1 cellular context compared by ENCODE assay signal in genomic region chr15:29538110-29538509, GRCh38.
TF ChIP-seq lines count a peak whose summit lies in the region.

No MANE protein-coding gene starts in this region.

TF ChIP-seq in H1, 55 proteins besides CTCF, POLR2A, EP300 and RAD21 (continued from another document):
- TF ChIP-seq CTBP2 (IDR thresholded peaks at IDR 0.05; ENCODE audit: borderline replicate concordance, insufficient read depth, insufficient read length, low read length) = no peak
- TF ChIP-seq JUN (IDR thresholded peaks at IDR 0.05; ENCODE audit: low read depth, low read length) = no peak
- no peak for TF ChIP-seq CHD7 (IDR thresholded peaks at IDR 0.05; ENCODE audit: insufficient replicate concordance, low read length)
TF ChIP-seq in H1: peak in this region for 0.
